Comparison of ENCODE assay signal across 8 cellular contexts in genomic region chr12:69239286-69239921, GRCh38.
A peak's percentile ranks its signal among the peaks of the same experiment; 100 is the strongest.
DNase-seq lines count a peak whose midpoint lies in the region; ATAC-seq lines count a peak whose summit lies in the region.

Gene CPSF6, plus strand, starts transcription at chr12:69239569. Its CDS starts 78 bp downstream, at chr12:69239647.

- DNase-seq in AG20443 (ENCODE audit: low spot score) (peak; percentile 98), NCI-H446 (lab: John Stamatoyannopoulos, UW) (peak; percentile 78 to 95), iris pigment epithelial cell (ENCODE audit: low read depth) (peak; percentile 95)
- DNase-seq in activated CD4-positive, CD25-positive, alpha-beta regulatory T cell treated with anti-CD3 and anti-CD28 coated beads, Interleukin-2, amount 50 U/mL, for 16 hours (ENCODE audit: low read depth, low spot score) = peak; percentile 90
- peak; percentile 94 for DNase-seq in central memory CD4-positive, alpha-beta T cell
- peak; percentile 92 to 96 for DNase-seq in stimulated activated CD4-positive, alpha-beta T cell treated with anti-CD3 and anti-CD28 coated beads, Interleukin-12 subunit alpha, Interleukin-12 subunit beta, amount 100 ng/mL, for 24 hours (ENCODE audit: low read depth in 2 of 2)

- ATAC-seq in GM19043 (IDR thresholded peaks at IDR 0.05; ENCODE audit: low read depth, unreplicated experiment) = peak; percentile 88
- ATAC-seq in HG03354 (IDR thresholded peaks at IDR 0.05; ENCODE audit: poor library complexity, severe bottlenecking, unreplicated experiment) = peak; percentile 91

Comparison
In these comparisons a context has a peak if more than half of its experiments do, and no peak if none do; other contexts are left out.
1. Peak in every context shown above with its lines: DNase-seq and ATAC-seq.